In the genomic region with DNA sequence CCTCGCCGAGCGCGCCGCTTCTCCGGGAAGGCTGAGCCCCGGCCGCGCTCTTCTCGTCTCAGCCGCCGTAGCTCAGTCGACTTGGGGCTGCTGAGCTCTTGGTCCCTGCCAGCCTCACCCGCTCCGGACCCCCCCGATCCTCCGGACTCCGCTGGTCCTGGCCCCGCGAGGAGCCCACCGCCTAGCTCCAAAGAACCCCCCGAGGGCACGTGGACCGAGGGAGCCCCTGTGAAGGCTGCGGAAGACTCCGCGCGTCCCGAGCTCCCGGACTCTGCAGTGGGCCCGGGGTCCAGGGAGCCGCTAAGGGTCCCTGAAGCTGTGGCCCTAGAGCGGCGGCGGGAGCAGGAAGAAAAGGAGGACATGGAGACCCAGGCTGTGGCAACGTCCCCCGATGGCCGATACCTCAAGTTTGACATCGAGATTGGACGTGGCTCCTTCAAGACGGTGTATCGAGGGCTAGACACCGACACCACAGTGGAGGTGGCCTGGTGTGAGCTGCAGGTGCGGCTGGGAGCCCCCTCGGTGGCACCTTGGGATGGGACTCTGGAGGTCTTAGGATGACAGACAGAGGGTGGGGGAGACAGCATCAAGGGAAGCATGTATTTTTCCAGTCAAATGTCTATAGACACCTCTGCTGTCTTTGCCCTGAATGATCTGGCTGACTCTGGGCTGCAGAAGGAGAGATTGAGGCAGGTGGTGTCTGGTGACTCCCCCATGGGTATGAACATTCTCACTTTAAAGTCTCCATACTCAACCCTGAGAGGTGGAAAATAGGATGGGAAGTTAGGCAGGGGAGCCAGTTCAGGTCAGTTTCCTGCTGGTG, we compare ENCODE assay signal across 1 cellular context.
TF ChIP-seq lines count a peak whose summit lies in the region.

No MANE protein-coding gene starts in this region.

TF ChIP-seq in endothelial cell of umbilical vein, 7 proteins besides CTCF, POLR2A, EP300 and RAD21:
- TF ChIP-seq POLR2AphosphoS5 (IDR thresholded peaks at IDR 0.05; ENCODE audit: insufficient read depth, low read depth, low read length), result no peak
- TF ChIP-seq FOS (IDR thresholded peaks at IDR 0.05; ENCODE audit: borderline replicate concordance, insufficient read depth, low read length), result no peak
- TF ChIP-seq, protein P1, sequence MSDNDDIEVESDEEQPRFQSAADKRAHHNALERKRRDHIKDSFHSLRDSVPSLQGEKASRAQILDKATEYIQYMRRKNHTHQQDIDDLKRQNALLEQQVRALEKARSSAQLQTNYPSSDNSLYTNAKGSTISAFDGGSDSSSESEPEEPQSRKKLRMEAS (IDR thresholded peaks at IDR 0.05; ENCODE audit: insufficient read depth, insufficient read length), result no peak
- no peak for TF ChIP-seq JUN (IDR thresholded peaks at IDR 0.05; ENCODE audit: borderline replicate concordance, insufficient read depth, insufficient read length, low read depth)
- no peak for TF ChIP-seq GATA2 (IDR thresholded peaks at IDR 0.05; ENCODE audit: insufficient read depth, insufficient read length, low read depth, low read length)
- peak; percentile 63 for TF ChIP-seq EZH2 (IDR thresholded peaks at IDR 0.05; ENCODE audit: borderline replicate concordance, low read depth, low read length, severe bottlenecking)
